24 cellular contexts compared by ENCODE assay signal in genomic region chr12:49496417-49497360, GRCh38.
"Had no signal": no experiment of that assay in that cellular context is flagged by ENCODE, and none has a peak within 500 bp of the region (broad histone marks: within the 10 kb centered on the region; RNA-seq: fewer than 3 reads in every experiment).

No MANE protein-coding gene starts in this region.

- H3K27me3 ChIP-seq: brain microvascular endothelial cell, colonic mucosa, ovary, sigmoid colon, spleen, testis had no signal

- DNase-seq: activated CD4-positive, alpha-beta T cell treated with anti-CD3 and anti-CD28 coated beads, Interleukin-2, amount 50 U/mL, for 1 hour; activated CD8-positive, alpha-beta memory T cell treated with anti-CD3 and anti-CD28 coated beads for 24 hours; activated CD8-positive, alpha-beta memory T cell treated with anti-CD3 and anti-CD28 coated beads, Interleukin-2, amount 50 U/mL, for 48 hours; activated effector memory CD4-positive, alpha-beta T cell treated with Interleukin-2 at 50 U/mL for 16 hours; activated naive CD4-positive, alpha-beta T cell treated with anti-CD3 and anti-CD28 coated beads, Interleukin-2, amount 10 ng/mL, durations not matched to agents 7 days and 5 days; activated naive CD8-positive, alpha-beta T cell treated with anti-CD3 and anti-CD28 coated beads, Interleukin-2, amount 50 U/mL, for 24 hours; activated T-cell treated with anti-CD3 and anti-CD28 coated beads, Interleukin-2, amount 50 U/mL, for 48 hours; anterior cingulate cortex; brain microvascular endothelial cell; colonic mucosa; foreskin melanocyte; kidney; ovary; sigmoid colon; spleen; stimulated activated CD4-positive, alpha-beta T cell treated with anti-CD3 and anti-CD28 coated beads, Interleukin-4, amount 100 ng/mL, for 4 hours; T-helper 1 cell; T-helper 9 cell; testis had no signal

- H3K36me3 ChIP-seq: colonic mucosa, ovary had no signal

- H3K9me3 Mint-ChIP-seq: activated naive CD4-positive, alpha-beta T cell treated with anti-CD3 and anti-CD28 coated beads, Interleukin-2, amount 10 ng/mL, durations not matched to agents 7 days and 5 days; activated naive CD8-positive, alpha-beta T cell treated with anti-CD3 and anti-CD28 coated beads, Interleukin-2, amount 50 U/mL, for 24 hours; central memory CD8-positive, alpha-beta T cell; stimulated activated memory B cell treated with anti-CD40 and anti-IgM and Interleukin-4, amounts not matched to agents 10 μg/mL and 1 μg/mL and 100 μg/mL, for 72 hours had no signal

- H3K4me3 ChIP-seq: colonic mucosa, lung, ovary, sigmoid colon, spleen, testis had no signal

- H3K9me3 ChIP-seq: colonic mucosa, ovary, sigmoid colon, spleen, testis had no signal

- H3K4me1 Mint-ChIP-seq: central memory CD8-positive, alpha-beta T cell; stimulated activated memory B cell treated with anti-CD40 and anti-IgM and Interleukin-4, amounts not matched to agents 10 μg/mL and 1 μg/mL and 100 μg/mL, for 72 hours had no signal

- H3K27me3 Mint-ChIP-seq: activated naive CD4-positive, alpha-beta T cell treated with anti-CD3 and anti-CD28 coated beads, Interleukin-2, amount 10 ng/mL, durations not matched to agents 7 days and 5 days; activated naive CD8-positive, alpha-beta T cell treated with anti-CD3 and anti-CD28 coated beads, Interleukin-2, amount 50 U/mL, for 24 hours; central memory CD8-positive, alpha-beta T cell; stimulated activated memory B cell treated with anti-CD40 and anti-IgM and Interleukin-4, amounts not matched to agents 10 μg/mL and 1 μg/mL and 100 μg/mL, for 72 hours had no signal

- H3K4me3 Mint-ChIP-seq: activated naive CD4-positive, alpha-beta T cell treated with anti-CD3 and anti-CD28 coated beads, Interleukin-2, amount 10 ng/mL, durations not matched to agents 7 days and 5 days; activated naive CD8-positive, alpha-beta T cell treated with anti-CD3 and anti-CD28 coated beads, Interleukin-2, amount 50 U/mL, for 24 hours; central memory CD8-positive, alpha-beta T cell; stimulated activated memory B cell treated with anti-CD40 and anti-IgM and Interleukin-4, amounts not matched to agents 10 μg/mL and 1 μg/mL and 100 μg/mL, for 72 hours had no signal

- H3K27ac Mint-ChIP-seq: activated naive CD4-positive, alpha-beta T cell treated with anti-CD3 and anti-CD28 coated beads, Interleukin-2, amount 10 ng/mL, durations not matched to agents 7 days and 5 days; activated naive CD8-positive, alpha-beta T cell treated with anti-CD3 and anti-CD28 coated beads, Interleukin-2, amount 50 U/mL, for 24 hours; stimulated activated memory B cell treated with anti-CD40 and anti-IgM and Interleukin-4, amounts not matched to agents 10 μg/mL and 1 μg/mL and 100 μg/mL, for 72 hours had no signal

- H3K4me1 ChIP-seq: colonic mucosa, spleen, testis had no signal

- H3K27ac ChIP-seq: brain microvascular endothelial cell, colonic mucosa, ovary, sigmoid colon, spleen, testis had no signal

- ATAC-seq: activated CD4-positive, CD25-positive, alpha-beta regulatory T cell treated with anti-CD3 and anti-CD28 coated beads, Interleukin-2, amount 50 U/mL, for 24 hours; activated naive CD8-positive, alpha-beta T cell treated with anti-CD3 and anti-CD28 coated beads, Interleukin-2, amount 50 U/mL, for 24 hours; left lobe of liver; stimulated activated memory B cell treated with anti-CD40 and anti-IgM and Interleukin-4, amounts not matched to agents 10 μg/mL and 1 μg/mL and 100 μg/mL, for 72 hours had no signal
